In the genomic region with DNA sequence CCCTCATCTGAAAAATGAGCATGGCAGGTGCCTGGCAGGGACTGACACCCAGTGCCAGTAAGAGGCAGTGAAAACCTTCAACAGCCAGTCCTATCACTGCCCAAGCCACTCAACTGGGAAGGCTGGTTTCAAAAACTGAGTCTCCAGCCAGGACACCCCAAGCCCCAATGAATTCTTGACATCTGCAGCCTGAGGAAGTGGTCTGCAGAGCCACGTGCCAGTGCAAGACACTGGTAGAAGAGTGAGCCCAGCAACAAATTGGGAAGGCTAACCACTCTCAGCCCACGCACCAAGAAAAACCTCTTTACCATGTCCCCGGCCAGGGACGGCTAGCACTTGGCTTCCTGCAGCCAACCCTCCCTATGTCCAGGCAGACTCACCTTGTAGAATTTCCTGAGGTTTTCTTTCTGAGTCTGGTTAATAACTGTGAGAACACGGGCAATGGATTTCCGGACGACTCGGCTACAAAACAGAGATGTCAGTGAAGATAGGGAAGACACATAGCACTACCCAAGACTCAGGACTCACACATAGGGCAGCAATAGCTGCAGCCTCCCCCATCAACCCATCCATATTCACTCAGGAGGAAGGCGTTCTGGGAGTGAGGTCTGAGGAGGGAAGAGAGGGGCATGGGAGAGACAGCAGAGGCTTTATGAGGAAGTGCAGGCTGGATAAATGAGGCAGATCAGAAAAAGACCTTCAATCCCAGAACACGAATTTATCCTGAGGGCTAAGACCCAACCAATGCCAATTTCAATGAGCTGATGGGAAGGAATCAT, we compare ENCODE assay signal across 8 cellular contexts. TPM values are rescaled to one million over a fixed set of nuclear protein-coding genes. Genes with fewer than 3 reads are reported as not detected.
DNase-seq lines count a peak whose midpoint lies in the region; ATAC-seq and TF ChIP-seq lines count a peak whose summit lies in the region.

No MANE protein-coding gene starts in this region.

- H3K36me3 ChIP-seq in gastroesophageal sphincter: peaks cover 0 to 48% of the 10 kb centered on the region in 2 donors

- no peaks in the 10 kb centered on the region for H3K27me3 ChIP-seq in gastroesophageal sphincter

- no peak for TF ChIP-seq POLR2A in gastroesophageal sphincter (IDR thresholded peaks at IDR 0.05)

- peak overlapping the region in 7 of 21 experiments; percentile 90 to 100 (median 96) for H3K27ac ChIP-seq in skin epidermis
- H3K27ac ChIP-seq in gastroesophageal sphincter: peak overlapping the region in 2 of 4 donors; percentile 91 to 92

- H3K4me1 Mint-ChIP-seq in T-helper 2 cell treated with Interferon-gamma antibody and Interleukin-4, amounts not matched to agents 5 μg/mL and 100 μg/mL, for 36 hours (ENCODE audit: low read depth): peaks cover 20% of the 10 kb centered on the region

- peak overlapping the region; percentile 98 for H3K4me3 Mint-ChIP-seq in T-helper 2 cell treated with Interferon-gamma antibody and Interleukin-4, amounts not matched to agents 5 μg/mL and 100 μg/mL, for 36 hours

- peaks cover 41% of the 10 kb centered on the region for H3K36me3 Mint-ChIP-seq in T-helper 2 cell treated with Interferon-gamma antibody and Interleukin-4, amounts not matched to agents 5 μg/mL and 100 μg/mL, for 36 hours (ENCODE audit: low read depth)

- H3K9me3 ChIP-seq in gastroesophageal sphincter: no peaks in the 10 kb centered on the region

- no peaks in the 10 kb centered on the region for H3K27me3 Mint-ChIP-seq in T-helper 2 cell treated with Interferon-gamma antibody and Interleukin-4, amounts not matched to agents 5 μg/mL and 100 μg/mL, for 36 hours (ENCODE audit: low read depth)

- peaks cover 0 to 41% (median 13%) of the 10 kb centered on the region in 3 donors for H3K4me1 ChIP-seq in gastroesophageal sphincter

- peak; percentile 22 for DNase-seq in SIG-M5 treated with dmso at 0.1 percent for 504 hours (lab: John Stamatoyannopoulos, UW; ENCODE audit: unreplicated experiment)
- DNase-seq in SIG-M5 (lab: John Stamatoyannopoulos, UW): no peak
- DNase-seq in T-helper 2 cell treated with Interferon-gamma antibody and Interleukin-4, amounts not matched to agents 5 μg/mL and 100 μg/mL, for 36 hours (ENCODE audit: low spot score): no peak
- no peak for DNase-seq in fibroblast of pulmonary artery (ENCODE audit: low read depth)
- no peak for DNase-seq in superior temporal gyrus (ENCODE audit: extremely low spot score)

- H3K27ac Mint-ChIP-seq in T-helper 2 cell treated with Interferon-gamma antibody and Interleukin-4, amounts not matched to agents 5 μg/mL and 100 μg/mL, for 36 hours: peak overlapping the region; percentile 97

- H3K9me3 Mint-ChIP-seq in T-helper 2 cell treated with Interferon-gamma antibody and Interleukin-4, amounts not matched to agents 5 μg/mL and 100 μg/mL, for 36 hours: no peaks in the 10 kb centered on the region

- TF ChIP-seq CTCF in fibroblast of pulmonary artery (IDR thresholded peaks at IDR 0.05; ENCODE audit: low read length, missing control alignments): no peak
- no peak for TF ChIP-seq CTCF in gastroesophageal sphincter (IDR thresholded peaks at IDR 0.05)

- H3K4me3 ChIP-seq in fibroblast of pulmonary artery (replicated peaks; ENCODE audit: low read depth, low read length) (peak overlapping the region; percentile 85), skin epidermis (peak overlapping the region; percentile 61 to 95 (median 79)), gastroesophageal sphincter (no peak overlapping the region)

- no peak for TF ChIP-seq EP300 in gastroesophageal sphincter (IDR thresholded peaks at IDR 0.05)

- 33 to 63% methylated on average over 1 to 8 of the region's 10 CpGs for WGBS in gastroesophageal sphincter (ENCODE audit: low coverage in 1 of 2), 2 donors

- ATAC-seq in gastroesophageal sphincter: no peak
- no peak for ATAC-seq in HG03196 (IDR thresholded peaks at IDR 0.05; ENCODE audit: unreplicated experiment)

RNA-seq across cellular contexts. Expression of gene RPL35, which starts 1.8 kb away (rescaled TPM):
- total RNA-seq in gastroesophageal sphincter: 1,000 to 10,000 TPM; 1,026 to 2,785 (median 2,065) TPM

RNA-seq across cellular contexts. Expression of gene ARPC5L, which starts 1.9 kb away (rescaled TPM):
- 10 to 100 TPM; 19.9 to 27.6 (median 20.3) TPM for total RNA-seq in gastroesophageal sphincter

RNA-seq across cellular contexts. Expression of gene WDR38, which starts 6.7 kb away (rescaled TPM):
- total RNA-seq in gastroesophageal sphincter: not detected

Comparison
In these comparisons a context has a peak if more than half of its experiments do, and no peak if none do; other contexts are left out.
1. H3K4me3 ChIP-seq: peak in fibroblast of pulmonary artery (single experiment) and skin epidermis (7 of 7); none in gastroesophageal sphincter (0 of 2).